29 cellular contexts compared by ENCODE assay signal in genomic region chr5:140234590-140234989, GRCh38.
"Had no signal": no experiment of that assay in that cellular context is flagged by ENCODE, and none has a peak within 500 bp of the region (broad histone marks: within the 10 kb centered on the region; RNA-seq: fewer than 3 reads in every experiment).

No MANE protein-coding gene starts in this region.

- H3K9me3 ChIP-seq: adrenal gland, body of pancreas, breast epithelium, SJCRH30 had no signal

- H3K4me1 ChIP-seq: breast epithelium, SJCRH30 had no signal

- H3K36me3 ChIP-seq: adrenal gland, breast epithelium, SJCRH30, WERI-Rb-1 had no signal

- H3K9me3 Mint-ChIP-seq: activated naive CD4-positive, alpha-beta T cell treated with anti-CD3 and anti-CD28 coated beads, Interleukin-2, amount 10 ng/mL, durations not matched to agents 7 days and 5 days; activated naive CD8-positive, alpha-beta T cell treated with anti-CD3 and anti-CD28 coated beads, Interleukin-2, amount 10 ng/mL, durations not matched to agents 7 days and 5 days had no signal

- H3K9ac ChIP-seq: KMS-11 had no signal

- H3K4me2 ChIP-seq: KMS-11 had no signal

- ATAC-seq: body of pancreas, Panc1 had no signal

- H3K36me3 Mint-ChIP-seq: activated naive CD4-positive, alpha-beta T cell treated with anti-CD3 and anti-CD28 coated beads, Interleukin-2, amount 10 ng/mL, durations not matched to agents 7 days and 5 days; activated naive CD8-positive, alpha-beta T cell treated with anti-CD3 and anti-CD28 coated beads, Interleukin-2, amount 10 ng/mL, durations not matched to agents 7 days and 5 days had no signal

- H3K4me3 ChIP-seq: adrenal gland, body of pancreas, breast epithelium, SJCRH30, SK-N-MC had no signal

- H3K4me3 Mint-ChIP-seq: activated naive CD4-positive, alpha-beta T cell treated with anti-CD3 and anti-CD28 coated beads, Interleukin-2, amount 10 ng/mL, durations not matched to agents 7 days and 5 days; activated naive CD8-positive, alpha-beta T cell treated with anti-CD3 and anti-CD28 coated beads, Interleukin-2, amount 10 ng/mL, durations not matched to agents 7 days and 5 days had no signal

- H3K27ac Mint-ChIP-seq: activated naive CD4-positive, alpha-beta T cell treated with anti-CD3 and anti-CD28 coated beads, Interleukin-2, amount 10 ng/mL, durations not matched to agents 7 days and 5 days; activated naive CD8-positive, alpha-beta T cell treated with anti-CD3 and anti-CD28 coated beads, Interleukin-2, amount 10 ng/mL, durations not matched to agents 7 days and 5 days had no signal

- H3K27me3 ChIP-seq: adrenal gland, body of pancreas, breast epithelium, SJCRH30 had no signal

- H3K4me1 Mint-ChIP-seq: activated naive CD4-positive, alpha-beta T cell treated with anti-CD3 and anti-CD28 coated beads, Interleukin-2, amount 10 ng/mL, durations not matched to agents 7 days and 5 days; activated naive CD8-positive, alpha-beta T cell treated with anti-CD3 and anti-CD28 coated beads, Interleukin-2, amount 10 ng/mL, durations not matched to agents 7 days and 5 days had no signal

- H3K27ac ChIP-seq: adrenal gland, body of pancreas, breast epithelium, KMS-11, SJCRH30, SK-N-MC, WERI-Rb-1 had no signal

- DNase-seq: activated CD4-positive, alpha-beta T cell treated with anti-CD3 and anti-CD28 coated beads for 1 hour; activated CD4-positive, alpha-beta T cell treated with anti-CD3 and anti-CD28 coated beads for 48 hours; activated CD4-positive, CD25-positive, alpha-beta regulatory T cell; activated CD8-positive, alpha-beta memory T cell treated with anti-CD3 and anti-CD28 coated beads, Interleukin-2, amount 50 U/mL, for 4 hours; activated gamma-delta T cell treated with Interleukin-2 at 50 U/mL for 16 hours; activated naive CD4-positive, alpha-beta T cell treated with anti-CD3 and anti-CD28 coated beads, Interleukin-2, amount 10 ng/mL, durations not matched to agents 7 days and 5 days; activated naive CD8-positive, alpha-beta T cell treated with anti-CD3 and anti-CD28 coated beads, Interleukin-2, amount 10 ng/mL, durations not matched to agents 7 days and 5 days; activated T-cell treated with anti-CD3 and anti-CD28 coated beads for 4 hours; activated T-cell treated with anti-CD3 and anti-CD28 coated beads, Interleukin-2, amount 50 U/mL, for 48 hours; adrenal gland; body of pancreas; NCI-H1092 treated with DMSO at 0.1 percent for 48 hours; NCI-H1417; NCI-H146; NCI-H187; NCI-H2029 treated with DMSO at 0.1 percent for 48 hours; NCI-H2107; NCI-H2171; NCI-H510A; NCI-H526; NCI-H774; SHP77; SJCRH30; T1000; WERI-Rb-1 had no signal
